ENCODE assay signal across 11 cellular contexts in genomic region chr18:55319517-55319905, GRCh38.
A peak's percentile ranks its signal among the peaks of the same experiment; 100 is the strongest.
DNase-seq lines count a peak whose midpoint lies in the region; ATAC-seq and TF ChIP-seq lines count a peak whose summit lies in the region.
"Had no signal": no experiment of that assay in that cellular context is flagged by ENCODE, and none has a peak within 500 bp of the region (broad histone marks: within the 10 kb centered on the region; RNA-seq: fewer than 3 reads in every experiment).

No MANE protein-coding gene starts in this region.

- no peaks in the 10 kb centered on the region for H3K9me2 ChIP-seq in GM23338 (ENCODE audit: insufficient read depth)

- DNase-seq in A172 (ENCODE audit: low spot score) (peak; percentile 13), GM23338 (ENCODE audit: low spot score) (no peak), caudate nucleus (lab: John Stamatoyannopoulos, UW) (no peak), myocyte (ENCODE audit: low read depth) (peak; percentile 67), SHP77 (lab: John Stamatoyannopoulos, UW) (no peak), NCI-H2029 treated with DMSO at 0.1 percent for 48 hours (lab: John Stamatoyannopoulos, UW) (no peak)
- DNase-seq: activated CD4-positive, CD25-positive, alpha-beta regulatory T cell treated with anti-CD3 and anti-CD28 coated beads, Interleukin-2, amount 50 U/mL, for 72 hours; Calu3 had no signal

- H3K27ac Mint-ChIP-seq in GM23338, result 0 out of 2 replicates have a peak overlapping the region, but pooled peaks have one; percentile 54

- no peak overlapping the region for H2AFZ ChIP-seq in GM23338

- no peaks in the 10 kb centered on the region for H3K36me3 ChIP-seq in GM23338 (ENCODE audit: insufficient read depth)

- no peak for TF ChIP-seq CTCF in GM23338 (conservative IDR thresholded peaks at IDR 0.05; ENCODE audit: low read depth in 2 of 2)

- H3K27ac ChIP-seq in GM23338 (ENCODE audit: low read depth) (no peak overlapping the region), caudate nucleus (ENCODE audit: low read depth, low read length) (peak overlapping the region; percentile 98)

- 0 out of 2 replicates have a peak, but pooled peaks cover 5% of the 10 kb centered on the region for H4K20me1 ChIP-seq in GM23338 (replicated peaks; ENCODE audit: insufficient read depth)

- no peaks in the 10 kb centered on the region for H3K27me3 ChIP-seq in GM23338 (ENCODE audit: insufficient read depth)

- ATAC-seq in GM23338 (no peak), GM18868 (IDR thresholded peaks at IDR 0.05; ENCODE audit: unreplicated experiment) (no peak)
- ATAC-seq in activated CD4-positive, CD25-positive, alpha-beta regulatory T cell treated with anti-CD3 and anti-CD28 coated beads, Interleukin-2, amount 50 U/mL, for 24 hours, result no peak

- H3K27me3 Mint-ChIP-seq in GM23338 (ENCODE audit: insufficient read depth, low read depth, poor library complexity), result peaks cover 3% of the 10 kb centered on the region

- H3K9me3 Mint-ChIP-seq in GM23338, result no peaks in the 10 kb centered on the region
- H3K9me3 Mint-ChIP-seq: central memory CD8-positive, alpha-beta T cell had no signal

- no peak overlapping the region for H3K4me3 ChIP-seq in GM23338

- H3K4me1 Mint-ChIP-seq in GM23338, result peaks cover 72% of the 10 kb centered on the region
- H3K4me1 Mint-ChIP-seq: central memory CD8-positive, alpha-beta T cell had no signal

- H3K36me3 Mint-ChIP-seq in GM23338 (ENCODE audit: low read depth), result no peaks in the 10 kb centered on the region

- H3K4me2 ChIP-seq in GM23338, result no peak overlapping the region

- no peak overlapping the region for H3K4me3 Mint-ChIP-seq in GM23338
- H3K4me3 Mint-ChIP-seq: central memory CD8-positive, alpha-beta T cell had no signal

- peaks cover 72% of the 10 kb centered on the region for H3K4me1 ChIP-seq in GM23338 (ENCODE audit: insufficient read depth)

- no peaks in the 10 kb centered on the region for H3F3A ChIP-seq in GM23338 (replicated peaks; ENCODE audit: low read depth)

- peaks cover 39% of the 10 kb centered on the region for H3K79me2 ChIP-seq in GM23338 (replicated peaks; ENCODE audit: insufficient read depth)

TF ChIP-seq in GM23338, 12 proteins besides CTCF, POLR2A, EP300 and RAD21:
- TF ChIP-seq STAT1 (IDR thresholded peaks at IDR 0.05; ENCODE audit: unreplicated experiment) (no peak), REST (IDR thresholded peaks at IDR 0.05; ENCODE audit: unreplicated experiment) (no peak), ZNF114 (CRISPR knock-in tag; IDR thresholded peaks at IDR 0.05) (no peak), JUNB (IDR thresholded peaks at IDR 0.05; ENCODE audit: unreplicated experiment) (no peak), CREB1 (CRISPR knock-in tag; IDR thresholded peaks at IDR 0.05; ENCODE audit: low read depth) (no peak), ZNF331 (CRISPR knock-in tag; IDR thresholded peaks at IDR 0.05; ENCODE audit: low read depth) (no peak), NANOG (IDR thresholded peaks at IDR 0.05; ENCODE audit: borderline replicate concordance) (no peak), ETS1 (IDR thresholded peaks at IDR 0.05) (no peak), ZNF462 (CRISPR knock-in tag; IDR thresholded peaks at IDR 0.05) (no peak), EZH2 (IDR thresholded peaks at IDR 0.05; ENCODE audit: low read depth, unreplicated experiment) (no peak), EZH2phosphoT487 (IDR thresholded peaks at IDR 0.05; ENCODE audit: unreplicated experiment) (no peak), POLR2AphosphoS5 (IDR thresholded peaks at IDR 0.05; ENCODE audit: low read depth) (no peak)

Comparison
In these comparisons a context has a peak if more than half of its experiments do, and no peak if none do; other contexts are left out.
1. DNase-seq: peak in A172 (single experiment) and myocyte (single experiment); none in GM23338 (single experiment), caudate nucleus (0 of 61), SHP77 (0 of 2) and NCI-H2029 treated with DMSO at 0.1 percent for 48 hours (single experiment).